1 cellular context compared by ENCODE assay signal in the genomic region with DNA sequence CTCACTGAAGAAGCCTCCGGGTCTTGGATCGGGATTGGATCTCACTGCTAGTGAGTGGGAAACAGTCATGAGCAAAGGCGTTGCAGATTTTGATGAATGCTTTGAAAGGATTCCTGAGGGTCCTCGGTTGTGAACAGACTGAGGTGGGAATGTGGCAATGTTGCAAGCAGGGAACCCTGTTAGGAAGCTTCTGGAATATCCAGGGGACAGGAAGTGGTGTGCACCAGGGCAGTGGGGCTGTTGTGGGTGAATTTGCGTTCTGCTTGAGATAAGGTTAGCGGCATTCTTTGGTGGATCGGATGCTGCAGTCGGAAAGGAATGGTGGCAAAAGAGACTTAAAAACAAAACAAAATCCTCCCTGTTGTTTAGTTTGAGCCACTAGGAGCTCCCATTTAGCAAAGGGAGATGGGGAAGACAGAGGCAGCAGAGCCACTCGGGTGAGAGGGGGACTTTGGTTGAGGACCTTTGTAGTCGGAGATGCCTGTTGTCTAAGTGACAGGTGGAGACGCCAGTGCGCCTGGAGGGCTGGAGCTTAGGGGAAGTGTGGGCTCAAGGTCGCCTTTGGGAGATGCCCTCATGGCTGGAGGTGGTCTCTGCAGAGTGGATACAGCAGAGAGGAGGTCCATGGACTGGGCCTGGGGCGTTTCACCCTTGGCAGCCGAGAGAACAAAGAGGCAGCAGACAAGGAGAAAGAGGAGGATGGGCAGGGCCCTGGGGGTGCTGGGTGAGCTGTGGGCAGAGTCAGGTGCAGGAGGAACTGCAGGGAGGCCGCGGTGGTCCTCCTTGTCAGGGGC.
TF ChIP-seq lines count a peak whose summit lies in the region.

No MANE protein-coding gene starts in this region.

TF ChIP-seq in GM23338, 12 proteins besides CTCF, POLR2A, EP300 and RAD21 (continued from another document):
- TF ChIP-seq, protein P1, sequence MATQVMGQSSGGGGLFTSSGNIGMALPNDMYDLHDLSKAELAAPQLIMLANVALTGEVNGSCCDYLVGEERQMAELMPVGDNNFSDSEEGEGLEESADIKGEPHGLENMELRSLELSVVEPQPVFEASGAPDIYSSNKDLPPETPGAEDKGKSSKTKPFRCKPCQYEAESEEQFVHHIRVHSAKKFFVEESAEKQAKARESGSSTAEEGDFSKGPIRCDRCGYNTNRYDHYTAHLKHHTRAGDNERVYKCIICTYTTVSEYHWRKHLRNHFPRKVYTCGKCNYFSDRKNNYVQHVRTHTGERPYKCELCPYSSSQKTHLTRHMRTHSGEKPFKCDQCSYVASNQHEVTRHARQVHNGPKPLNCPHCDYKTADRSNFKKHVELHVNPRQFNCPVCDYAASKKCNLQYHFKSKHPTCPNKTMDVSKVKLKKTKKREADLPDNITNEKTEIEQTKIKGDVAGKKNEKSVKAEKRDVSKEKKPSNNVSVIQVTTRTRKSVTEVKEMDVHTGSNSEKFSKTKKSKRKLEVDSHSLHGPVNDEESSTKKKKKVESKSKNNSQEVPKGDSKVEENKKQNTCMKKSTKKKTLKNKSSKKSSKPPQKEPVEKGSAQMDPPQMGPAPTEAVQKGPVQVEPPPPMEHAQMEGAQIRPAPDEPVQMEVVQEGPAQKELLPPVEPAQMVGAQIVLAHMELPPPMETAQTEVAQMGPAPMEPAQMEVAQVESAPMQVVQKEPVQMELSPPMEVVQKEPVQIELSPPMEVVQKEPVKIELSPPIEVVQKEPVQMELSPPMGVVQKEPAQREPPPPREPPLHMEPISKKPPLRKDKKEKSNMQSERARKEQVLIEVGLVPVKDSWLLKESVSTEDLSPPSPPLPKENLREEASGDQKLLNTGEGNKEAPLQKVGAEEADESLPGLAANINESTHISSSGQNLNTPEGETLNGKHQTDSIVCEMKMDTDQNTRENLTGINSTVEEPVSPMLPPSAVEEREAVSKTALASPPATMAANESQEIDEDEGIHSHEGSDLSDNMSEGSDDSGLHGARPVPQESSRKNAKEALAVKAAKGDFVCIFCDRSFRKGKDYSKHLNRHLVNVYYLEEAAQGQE (IDR thresholded peaks at IDR 0.05; ENCODE audit: unreplicated experiment), result no peak
- TF ChIP-seq EZH2phosphoT487 (IDR thresholded peaks at IDR 0.05; ENCODE audit: unreplicated experiment) (no peak), STAT1 (IDR thresholded peaks at IDR 0.05; ENCODE audit: unreplicated experiment) (no peak)
TF ChIP-seq in GM23338: peak in this region for 0.
